ENCODE assay signal across 8 cellular contexts in the genomic region with DNA sequence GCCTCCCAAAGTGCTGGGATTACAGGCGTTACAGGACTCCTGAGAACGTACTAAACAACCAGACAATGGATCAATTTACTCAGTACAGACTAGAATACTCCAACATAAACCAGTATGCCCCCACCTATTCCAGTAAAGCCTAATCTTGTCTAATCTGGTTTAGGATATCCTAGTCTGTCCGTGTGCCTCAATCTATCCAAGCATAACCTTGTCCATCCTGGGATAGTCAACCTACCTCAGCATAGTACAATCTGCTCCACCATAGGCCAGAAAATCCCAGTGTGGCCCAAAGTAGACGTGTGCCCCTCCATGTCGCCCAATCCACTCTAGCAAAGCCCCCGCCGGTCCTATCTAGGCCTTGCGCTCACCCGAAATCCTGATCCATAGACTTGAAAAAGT. TPM values are rescaled to one million over a fixed set of nuclear protein-coding genes. Genes with fewer than 3 reads are reported as not detected.
DNase-seq lines count a peak whose midpoint lies in the region; ATAC-seq and TF ChIP-seq lines count a peak whose summit lies in the region.

No MANE protein-coding gene starts in this region.

- ATAC-seq in GM21447 (IDR thresholded peaks at IDR 0.05; ENCODE audit: unreplicated experiment): peak; percentile 11

- 3% methylated on average over 9 of the region's 9 CpGs for WGBS in prostate gland

- in situ Hi-C loops in GM13976 (cut with MboI; ENCODE audit: low sequenced_read_pairs, unreplicated experiment): no loop called here

- H3K4me3 ChIP-seq in SJSA1 (peak overlapping the region; percentile 82), fibroblast of pulmonary artery (replicated peaks; ENCODE audit: low read depth, low read length) (peak overlapping the region; percentile 91), prostate gland (peak overlapping the region; percentile 95)

- TF ChIP-seq POLR2A in prostate gland (IDR thresholded peaks at IDR 0.05): no peak

- H3K27me3 ChIP-seq in SJSA1 (replicated peaks) (no peaks in the 10 kb centered on the region), prostate gland (replicated peaks; ENCODE audit: insufficient read depth) (no peaks in the 10 kb centered on the region)

- H3K36me3 ChIP-seq in SJSA1: peaks cover 61% of the 10 kb centered on the region
- H3K36me3 ChIP-seq in prostate gland: peaks cover 0 to 11% of the 10 kb centered on the region in 2 donors

- DNase-seq in SJSA1 (ENCODE audit: low read depth in 1 of 2, low spot score in 2 of 2) (no peak), fibroblast of pulmonary artery (ENCODE audit: low read depth) (no peak), prostate gland (ENCODE audit: low spot score) (no peak), DMS153 (lab: John Stamatoyannopoulos, UW) (no peak), HuH-7 (ENCODE audit: low spot score) (no peak), GM13976 (ENCODE audit: low spot score) (no peak), NCI-H2171 treated with DMSO at 0.1 percent for 48 hours (lab: John Stamatoyannopoulos, UW) (no peak)

- H3K27ac ChIP-seq in SJSA1: peak overlapping the region; percentile 29
- H3K27ac ChIP-seq in prostate gland: peak overlapping the region; percentile 96 to 99

- no peaks in the 10 kb centered on the region for H3K9me3 ChIP-seq in SJSA1 (replicated peaks)
- no peaks in the 10 kb centered on the region for H3K9me3 ChIP-seq in prostate gland

- H3K4me1 ChIP-seq in SJSA1 (replicated peaks) (peaks cover 27% of the 10 kb centered on the region), prostate gland (replicated peaks) (peaks cover 13% of the 10 kb centered on the region)

- intact Hi-C loops in prostate gland (cut with DNase I): loop anchor here (10.0 kb wide), 1 partner anchor 601 kb away; a partner anchor contains a TSS

- no peak for TF ChIP-seq CTCF in fibroblast of pulmonary artery (IDR thresholded peaks at IDR 0.05; ENCODE audit: low read length, missing control alignments)
- TF ChIP-seq CTCF in prostate gland (IDR thresholded peaks at IDR 0.05): no peak
- TF ChIP-seq CTCF in GM13976 (IDR thresholded peaks at IDR 0.05; ENCODE audit: borderline replicate concordance, control extremely low read depth, extremely low read depth, insufficient read depth, missing control alignments): no peak

RNA-seq across cellular contexts. Expression of a gene that starts 0.6 kb away (rescaled TPM):
- total RNA-seq in SJSA1 (2014; rRNA removed; shearing (Covaris generic)): 30.6 and 45.3 TPM in 2 replicates
- 100 to 1,000 TPM in 1 of 2 donors, 10 to 100 TPM in 1; 52.3 to 116 TPM for total RNA-seq in prostate gland

RNA-seq across cellular contexts. Expression of a gene that starts 5.6 kb away (rescaled TPM):
- total RNA-seq in SJSA1 (2014; rRNA removed; shearing (Covaris generic)): 27.5 and 30.3 TPM in 2 replicates
- total RNA-seq in prostate gland: 10 to 100 TPM; 41.2 to 92.5 TPM

RNA-seq across cellular contexts. Expression of a gene that starts 8.5 kb away (rescaled TPM):
- total RNA-seq in SJSA1 (2014; rRNA removed; shearing (Covaris generic)): 139 and 146 TPM in 2 replicates
- 100 to 1,000 TPM; 493 to 527 TPM for total RNA-seq in prostate gland

RNA-seq across cellular contexts. Expression of a gene that starts 14.0 kb away (rescaled TPM):
- 205 and 227 TPM in 2 replicates for total RNA-seq in SJSA1 (2014; rRNA removed; shearing (Covaris generic))
- 100 to 1,000 TPM; 589 to 593 TPM for total RNA-seq in prostate gland

RNA-seq across cellular contexts. Expression of a gene that starts 14.1 kb away (rescaled TPM):
- 8.9 and 9.3 TPM in 2 replicates for total RNA-seq in SJSA1 (2014; rRNA removed; shearing (Covaris generic))
- 10 to 100 TPM in 1 of 2 donors, 1 to 10 TPM in 1; 9.3 to 31.6 TPM for total RNA-seq in prostate gland
